ENCODE assay signal across 8 cellular contexts in the genomic region with DNA sequence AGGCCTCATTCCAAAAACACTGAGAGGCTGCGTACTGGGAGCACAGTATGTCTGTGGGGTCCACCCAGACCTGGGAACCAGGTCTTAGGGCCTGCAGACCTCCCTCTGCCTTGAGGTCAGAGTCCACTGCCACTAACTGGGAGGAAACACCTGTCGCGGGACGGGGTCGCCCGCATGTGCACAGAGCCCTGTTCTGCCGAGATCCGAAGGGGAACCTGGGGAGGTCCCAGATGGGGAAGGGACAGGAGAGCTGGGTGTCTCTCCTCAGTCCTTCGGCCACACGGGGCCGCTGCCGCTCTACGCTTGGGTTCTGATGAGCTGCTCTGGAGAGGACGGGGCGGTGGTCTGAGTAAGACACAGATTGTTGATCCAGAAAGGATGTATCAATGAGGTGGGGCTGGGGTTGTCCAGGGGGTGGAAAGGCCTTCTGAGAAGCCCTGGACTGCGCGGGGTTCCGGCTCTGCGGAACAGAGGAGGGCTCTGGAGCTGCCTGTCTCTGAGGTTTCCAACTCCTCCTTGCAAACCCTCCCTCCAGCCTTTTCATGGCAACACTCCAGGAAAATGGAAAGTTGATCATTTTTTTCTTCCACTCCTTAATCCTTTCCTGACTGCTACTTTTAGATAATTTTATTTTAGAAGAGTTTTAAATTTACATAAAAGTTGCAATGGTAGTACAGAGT. TPM values are rescaled to one million over a fixed set of nuclear protein-coding genes. Genes with fewer than 3 reads are reported as not detected.
A peak's percentile ranks its signal among the peaks of the same experiment; 100 is the strongest.
DNase-seq lines count a peak whose midpoint lies in the region; ATAC-seq, FAIRE-seq and TF ChIP-seq lines count a peak whose summit lies in the region.
"Not testable (repeated sequence)": the region's sequence is repeated elsewhere in the genome, so short reads cannot be mapped to it uniquely, and the experiment has no call there.

No MANE protein-coding gene starts in this region.

- DNase-seq in AML-193 (lab: John Stamatoyannopoulos, UW) (peak; percentile 75 to 82), LoVo (ENCODE audit: low spot score) (peak; percentile 61), RCC 7860 (ENCODE audit: low spot score) (peak; percentile 21), dorsolateral prefrontal cortex (peak in 8 of 10 donors; percentile 37 to 75 (median 58)), left kidney (ENCODE audit: low read depth, low spot score) (peak; percentile 90)
- DNase-seq in activated CD8-positive, alpha-beta memory T cell treated with anti-CD3 and anti-CD28 coated beads, Interleukin-2, amount 50 U/mL, for 4 hours: peak; percentile 86
- peak; percentile 60 to 74 (median 67) for DNase-seq in stimulated activated CD4-positive, alpha-beta T cell treated with anti-CD3 and anti-CD28 coated beads, Interleukin-1b, Interleukin-23, amount 100 ng/mL, for 24 hours (ENCODE audit: low read depth in 4 of 4, low spot score in 1 of 4)

- ATAC-seq in GM19463 (IDR thresholded peaks at IDR 0.05; ENCODE audit: unreplicated experiment): peak; percentile 60

- H3K4me3 ChIP-seq in dorsolateral prefrontal cortex: peak overlapping the region in 4 of 59 donors; percentile 17 to 34 (median 24)

- intact Hi-C loops in dorsolateral prefrontal cortex (cut with DNase I): loop anchor here in 1 of 2 donors (2.0 to 10.0 kb wide), 2 partner anchors 51 to 233 kb away; a partner anchor contains a TSS

- H3K27ac ChIP-seq in dorsolateral prefrontal cortex: not testable (repeated sequence)

- TF ChIP-seq CTCF in dorsolateral prefrontal cortex (IDR thresholded peaks at IDR 0.05 in 54 of 56, conservative IDR thresholded peaks at IDR 0.05 in 2 of 56; ENCODE audit: low read depth in 1 of 56, partially characterized antibody in 56 of 56): peak in 54 of 56 donors; percentile 31 to 81 (median 58)

- peaks cover 4 to 71% (median 49%) of the 10 kb centered on the region in 45 donors for H3K27me3 ChIP-seq in dorsolateral prefrontal cortex

- FAIRE-seq in RCC 7860 (lab: Jason Lieb, UNC): not testable (repeated sequence)

RNA-seq across cellular contexts. Expression of a gene that starts 7.2 kb away (rescaled TPM):
- total RNA-seq in dorsolateral prefrontal cortex: 100 to 1,000 TPM in 88 of 120 experiments, 10 to 100 TPM in 32; 69.4 to 274 (median 123) TPM

Comparison
In these comparisons a context has a peak if more than half of its experiments do, and no peak if none do; other contexts are left out.
1. DNase-seq: peak in every context shown above with its lines; median percentile 90 in left kidney; 86 in activated CD8-positive, alpha-beta memory T cell treated with anti-CD3 and anti-CD28 coated beads, Interleukin-2, amount 50 U/mL, for 4 hours; 78 in AML-193; 67 in stimulated activated CD4-positive, alpha-beta T cell treated with anti-CD3 and anti-CD28 coated beads, Interleukin-1b, Interleukin-23, amount 100 ng/mL, for 24 hours; 61 in LoVo; 58 in dorsolateral prefrontal cortex; 21 in RCC 7860.